Comparison of ENCODE assay signal across 8 cellular contexts in genomic region chr2:62724886-62725711, GRCh38. TPM values are rescaled to one million over a fixed set of nuclear protein-coding genes. Genes with fewer than 3 reads are reported as not detected.
DNase-seq lines count a peak whose midpoint lies in the region; ATAC-seq and TF ChIP-seq lines count a peak whose summit lies in the region.

No MANE protein-coding gene starts in this region.

- ATAC-seq in body of pancreas (peak; percentile 55), memory B cell (ENCODE audit: low read depth) (peak; percentile 81)

- POLR2A ChIA-PET in Caco-2 (lab: Charles Lee), result no interaction called here

- H3K9me3 Mint-ChIP-seq in Caco-2 (ENCODE audit: unreplicated experiment) (peaks cover 1% of the 10 kb centered on the region), memory B cell (peaks cover 10% of the 10 kb centered on the region)

- H3K27ac ChIP-seq in body of pancreas, result no peak overlapping the region

- H4K20me1 ChIP-seq in Loucy (ENCODE audit: insufficient read depth, low read length, poor library complexity, severe bottlenecking), result no peaks in the 10 kb centered on the region

- no peak overlapping the region for H3K27ac Mint-ChIP-seq in Caco-2 (ENCODE audit: unreplicated experiment)
- H3K27ac Mint-ChIP-seq in memory B cell, result no peak overlapping the region

- no peaks in the 10 kb centered on the region for H3F3A ChIP-seq in Loucy (ENCODE audit: low read depth)

- H3K4me3 ChIP-seq in Caco-2 (ENCODE audit: low read depth, low read length) (no peak overlapping the region), Loucy (ENCODE audit: low read length, poor library complexity, severe bottlenecking) (no peak overlapping the region), body of pancreas (no peak overlapping the region)

- no TSS peak for BruUV-seq in Caco-2 (replicated peaks; lab: Mats Ljungman, UMichigan)

- H3K36me3 Mint-ChIP-seq in Caco-2 (ENCODE audit: insufficient read depth, unreplicated experiment), result peaks cover 37% of the 10 kb centered on the region
- peaks cover 23% of the 10 kb centered on the region for H3K36me3 Mint-ChIP-seq in memory B cell

- 91% methylated on average over 10 of the region's 10 CpGs for WGBS in body of pancreas, 2 donors

- peaks cover 5% of the 10 kb centered on the region for H3K9me3 ChIP-seq in Caco-2
- peaks cover 6% of the 10 kb centered on the region; the same call in 1 of the 2 replicates for H3K9me3 ChIP-seq in Loucy (ENCODE audit: insufficient read depth, low read depth, low read length)
- H3K9me3 ChIP-seq in body of pancreas, result no peaks in the 10 kb centered on the region

- H3K4me1 Mint-ChIP-seq in Caco-2 (ENCODE audit: low read depth, unreplicated experiment) (peaks cover 26% of the 10 kb centered on the region), memory B cell (peaks cover 35% of the 10 kb centered on the region)

- CTCF ChIA-PET in Caco-2 (lab: Charles Lee), result no interaction called here

- TF ChIP-seq POLR2A in body of pancreas (IDR thresholded peaks at IDR 0.05), result no peak

- H3K36me3 ChIP-seq in Caco-2 (ENCODE audit: control insufficient read depth, insufficient read depth, low read length) (peaks cover 2% of the 10 kb centered on the region), Loucy (ENCODE audit: insufficient read depth, low read length) (peaks cover 10% of the 10 kb centered on the region; the same call in 1 of the 2 replicates), body of pancreas (replicated peaks in 1 of 2; ENCODE audit: insufficient read depth in 1 of 2, low read depth in 2 of 2) (no peaks in the 10 kb centered on the region)

- H3K27me3 ChIP-seq in Caco-2 (replicated peaks; ENCODE audit: control insufficient read depth, insufficient read depth, low read length) (no peaks in the 10 kb centered on the region), Loucy (ENCODE audit: insufficient read depth, low read length, poor library complexity, severe bottlenecking) (no peaks in the 10 kb centered on the region), body of pancreas (no peaks in the 10 kb centered on the region)

- H3K9me2 ChIP-seq in Loucy (replicated peaks; ENCODE audit: low read depth, low read length), result no peaks in the 10 kb centered on the region

- no peak overlapping the region for H2AFZ ChIP-seq in Loucy (ENCODE audit: low read length)

- intact Hi-C loops in Caco-2 (cut with micrococcal nuclease; ENCODE audit: unreplicated experiment), result no loop called here
- intact Hi-C loops in body of pancreas (cut with DNase I), result no loop called here

- H3K9ac ChIP-seq in Loucy (ENCODE audit: low read depth, low read length, poor library complexity, severe bottlenecking), result no peak overlapping the region

- H3K4me3 Mint-ChIP-seq in Caco-2 (ENCODE audit: unreplicated experiment) (no peak overlapping the region), memory B cell (no peak overlapping the region)

- no peaks in the 10 kb centered on the region for H3K27me3 Mint-ChIP-seq in Caco-2 (ENCODE audit: insufficient read depth, unreplicated experiment)
- H3K27me3 Mint-ChIP-seq in memory B cell, result no peaks in the 10 kb centered on the region

- no peak overlapping the region for H3K4me2 ChIP-seq in Loucy (ENCODE audit: low read depth, low read length, poor library complexity, severe bottlenecking)

- peak; percentile 50 to 59 for TF ChIP-seq CTCF in Caco-2 (IDR thresholded peaks at IDR 0.05; ENCODE audit: insufficient read depth in 1 of 2, low read depth in 1 of 2, low read length in 1 of 2, severe bottlenecking in 1 of 2, unreplicated experiment in 1 of 2)
- TF ChIP-seq CTCF in Loucy (conservative IDR thresholded peaks at IDR 0.05; ENCODE audit: low read length), result peak; percentile 60
- TF ChIP-seq CTCF in body of pancreas (IDR thresholded peaks at IDR 0.05), result peak in 3 of 7 experiments; percentile 20 to 46 (median 38)

- H3K79me2 ChIP-seq in Loucy (ENCODE audit: insufficient read depth, low read length), result peaks cover 59% of the 10 kb centered on the region

- DNase-seq in Caco-2 (peak; percentile 56 to 63), body of pancreas (peak; percentile 23 to 60 (median 36)), memory B cell (ENCODE audit: low spot score in 2 of 2) (no peak), NOMO-1 treated with dmso at 0.1 percent for 144 hours (lab: John Stamatoyannopoulos, UW; ENCODE audit: unreplicated experiment) (no peak), cerebellar nuclear complex (lab: John Stamatoyannopoulos, UW) (no peak), NCI-H187 (lab: John Stamatoyannopoulos, UW) (no peak), NCI-H1694 (lab: John Stamatoyannopoulos, UW) (no peak)

- H3K4me1 ChIP-seq in Caco-2 (peaks cover 15% of the 10 kb centered on the region), Loucy (ENCODE audit: insufficient read depth, low read length, poor library complexity, severe bottlenecking) (peaks cover 2% of the 10 kb centered on the region), body of pancreas (peaks cover 11% of the 10 kb centered on the region)

RNA-seq across cellular contexts. Expression of gene EHBP1, which starts 19.6 kb away (rescaled TPM):
- total RNA-seq in Caco-2 (2022), result 120 and 123 TPM in 2 replicates
- 10 to 100 TPM; 43.6 to 45.8 TPM for total RNA-seq in body of pancreas

Comparison
In these comparisons a context has a peak if more than half of its experiments do, and no peak if none do; other contexts are left out.
1. DNase-seq: peak in Caco-2 (2 of 2) and body of pancreas (4 of 4); none in memory B cell (0 of 2), NOMO-1 treated with dmso at 0.1 percent for 144 hours (single experiment), cerebellar nuclear complex (0 of 2), NCI-H187 (0 of 2) and NCI-H1694 (single experiment).